Comparison of ENCODE assay signal across 2 cellular contexts in the genomic region with DNA sequence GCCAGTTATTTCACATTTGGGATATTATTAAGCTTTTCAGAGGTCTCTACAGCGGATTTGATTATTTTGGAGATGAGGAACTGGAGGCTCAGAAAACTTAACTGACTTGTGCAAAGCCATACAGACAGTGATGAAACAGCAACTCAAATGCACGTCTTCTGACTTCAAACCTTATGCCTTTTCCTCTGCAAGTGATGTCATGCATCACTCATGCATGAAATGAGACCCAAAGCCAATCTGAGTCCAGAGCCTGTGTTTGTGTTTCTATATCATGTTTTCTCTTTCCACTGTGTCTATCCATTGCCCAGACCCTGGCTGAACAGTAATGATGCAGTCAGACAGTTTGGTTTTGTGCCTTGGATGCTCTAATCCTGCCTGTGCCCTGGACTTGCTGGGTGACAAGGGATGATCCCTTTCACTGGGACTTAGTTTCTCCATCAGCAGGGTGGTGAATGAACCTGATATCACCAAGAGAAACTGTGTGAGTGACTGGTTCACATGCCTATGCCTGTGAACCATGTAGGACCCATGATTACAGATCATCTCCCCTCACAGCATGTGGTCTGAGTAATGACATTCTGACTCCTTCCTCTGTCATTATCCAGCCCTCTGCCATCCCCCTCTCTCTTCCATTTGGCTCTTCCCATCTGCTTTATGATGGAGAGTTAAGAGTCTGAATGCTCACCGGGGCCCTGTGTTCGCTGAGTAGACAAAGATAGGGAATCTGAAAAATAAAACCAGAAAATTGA.
TF ChIP-seq lines count a peak whose summit lies in the region.

No MANE protein-coding gene starts in this region.

TF ChIP-seq in IMR-90, 13 proteins besides CTCF, POLR2A, EP300 and RAD21:
- TF ChIP-seq BHLHE40 (IDR thresholded peaks at IDR 0.05; ENCODE audit: low read depth, low read length), result no peak
- TF ChIP-seq, protein P1, sequence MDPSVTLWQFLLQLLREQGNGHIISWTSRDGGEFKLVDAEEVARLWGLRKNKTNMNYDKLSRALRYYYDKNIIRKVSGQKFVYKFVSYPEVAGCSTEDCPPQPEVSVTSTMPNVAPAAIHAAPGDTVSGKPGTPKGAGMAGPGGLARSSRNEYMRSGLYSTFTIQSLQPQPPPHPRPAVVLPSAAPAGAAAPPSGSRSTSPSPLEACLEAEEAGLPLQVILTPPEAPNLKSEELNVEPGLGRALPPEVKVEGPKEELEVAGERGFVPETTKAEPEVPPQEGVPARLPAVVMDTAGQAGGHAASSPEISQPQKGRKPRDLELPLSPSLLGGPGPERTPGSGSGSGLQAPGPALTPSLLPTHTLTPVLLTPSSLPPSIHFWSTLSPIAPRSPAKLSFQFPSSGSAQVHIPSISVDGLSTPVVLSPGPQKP (IDR thresholded peaks at IDR 0.05; ENCODE audit: borderline replicate concordance, low read depth, low read length), result no peak
- TF ChIP-seq RCOR1 (IDR thresholded peaks at IDR 0.05; ENCODE audit: insufficient replicate concordance, low read length), result no peak
- TF ChIP-seq MXI1 (IDR thresholded peaks at IDR 0.05; ENCODE audit: borderline replicate concordance, low read depth, low read length), result no peak
- no peak for TF ChIP-seq RFX5 (IDR thresholded peaks at IDR 0.05; ENCODE audit: low read depth, low read length)
- no peak for TF ChIP-seq MAFK (IDR thresholded peaks at IDR 0.05; ENCODE audit: low read depth, low read length)
- TF ChIP-seq, protein P2, sequence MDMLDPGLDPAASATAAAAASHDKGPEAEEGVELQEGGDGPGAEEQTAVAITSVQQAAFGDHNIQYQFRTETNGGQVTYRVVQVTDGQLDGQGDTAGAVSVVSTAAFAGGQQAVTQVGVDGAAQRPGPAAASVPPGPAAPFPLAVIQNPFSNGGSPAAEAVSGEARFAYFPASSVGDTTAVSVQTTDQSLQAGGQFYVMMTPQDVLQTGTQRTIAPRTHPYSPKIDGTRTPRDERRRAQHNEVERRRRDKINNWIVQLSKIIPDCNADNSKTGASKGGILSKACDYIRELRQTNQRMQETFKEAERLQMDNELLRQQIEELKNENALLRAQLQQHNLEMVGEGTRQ (IDR thresholded peaks at IDR 0.05; ENCODE audit: low read depth, low read length), result no peak
- no peak for TF ChIP-seq MAZ (IDR thresholded peaks at IDR 0.05; ENCODE audit: borderline replicate concordance, low read depth, low read length)
- TF ChIP-seq FOS (IDR thresholded peaks at IDR 0.05; ENCODE audit: low read depth, low read length), result no peak
- TF ChIP-seq CEBPB (IDR thresholded peaks at IDR 0.05; ENCODE audit: low read depth, low read length), result no peak
- no peak for TF ChIP-seq SMC3 (IDR thresholded peaks at IDR 0.05; ENCODE audit: low read depth, low read length)

TF ChIP-seq in neural cell, 6 proteins besides CTCF, POLR2A, EP300 and RAD21:
- TF ChIP-seq SMC3 (conservative IDR thresholded peaks at IDR 0.05; ENCODE audit: poor library complexity) (no peak), POLR2AphosphoS5 (IDR thresholded peaks at IDR 0.05) (peak; percentile 67)
